In genomic region chr9:97600531-97601227, GRCh38 we compare ENCODE assay signal across 1 cellular context.
TF ChIP-seq lines count a peak whose summit lies in the region.

No MANE protein-coding gene starts in this region.

TF ChIP-seq in IMR-90, 13 proteins besides CTCF, POLR2A, EP300 and RAD21 (continued from another document):
- no peak for TF ChIP-seq RCOR1 (IDR thresholded peaks at IDR 0.05; ENCODE audit: insufficient replicate concordance, low read length)
- TF ChIP-seq MAZ (IDR thresholded peaks at IDR 0.05; ENCODE audit: borderline replicate concordance, low read depth, low read length) = no peak
- TF ChIP-seq FOS (IDR thresholded peaks at IDR 0.05; ENCODE audit: low read depth, low read length) = no peak
- no peak for TF ChIP-seq CHD1 (IDR thresholded peaks at IDR 0.05; ENCODE audit: low read depth, low read length)
- no peak for TF ChIP-seq MAFK (IDR thresholded peaks at IDR 0.05; ENCODE audit: low read depth, low read length)
- no peak for TF ChIP-seq MXI1 (IDR thresholded peaks at IDR 0.05; ENCODE audit: borderline replicate concordance, low read depth, low read length)
- TF ChIP-seq RFX5 (IDR thresholded peaks at IDR 0.05; ENCODE audit: low read depth, low read length) = no peak
- no peak for TF ChIP-seq BHLHE40 (IDR thresholded peaks at IDR 0.05; ENCODE audit: low read depth, low read length)
- no peak for TF ChIP-seq ELK1 (IDR thresholded peaks at IDR 0.05; ENCODE audit: borderline replicate concordance, low read depth, low read length)
- no peak for TF ChIP-seq USF2 (IDR thresholded peaks at IDR 0.05; ENCODE audit: low read depth, low read length)
